28 cellular contexts compared by ENCODE assay signal in genomic region chr4:96519291-96519690, GRCh38.
"Had no signal": no experiment of that assay in that cellular context is flagged by ENCODE, and none has a peak within 500 bp of the region (broad histone marks: within the 10 kb centered on the region; RNA-seq: fewer than 3 reads in every experiment).

No MANE protein-coding gene starts in this region.

- H3K4me1 ChIP-seq: heart left ventricle, lower lobe of right lung, stomach, thyroid gland, upper lobe of right lung had no signal

- H3K9me3 ChIP-seq: heart left ventricle, lower lobe of right lung, thyroid gland, upper lobe of right lung had no signal

- ATAC-seq: activated naive CD8-positive, alpha-beta T cell treated with anti-CD3 and anti-CD28 coated beads, Interleukin-2, amount 50 U/mL, for 24 hours; effector memory CD8-positive, alpha-beta T cell; heart left ventricle; left lobe of liver; lower lobe of right lung; natural killer cell treated with Interleukin-12 subunit alpha and Interleukin-12 subunit beta and Interleukin-15 and Interleukin-18, amount 100 ng/mL, for 72 hours; right cardiac atrium; stimulated activated naive B cell treated with anti-CD40 and anti-IgM and Interleukin-4, amounts not matched to agents 10 μg/mL and 1 μg/mL and 100 μg/mL, for 72 hours; upper lobe of right lung had no signal

- H3K27ac ChIP-seq: cardiac muscle cell, heart left ventricle, lower lobe of right lung, stomach, thyroid gland, upper lobe of right lung, VCaP had no signal

- H3K36me3 ChIP-seq: cardiac muscle cell, heart left ventricle, lower lobe of right lung, stomach, thyroid gland, upper lobe of right lung had no signal

- H3K4me3 ChIP-seq: cardiac muscle cell, heart left ventricle, lower lobe of right lung, stomach, thyroid gland, upper lobe of right lung had no signal

- DNase-seq: activated CD4-positive, alpha-beta memory T cell treated with anti-CD3 and anti-CD28 coated beads for 36 hours; activated CD4-positive, alpha-beta T cell treated with anti-CD3 and anti-CD28 coated beads, Interleukin-2, amount 10 ng/mL, durations not matched to agents 24 days and 14 days; activated CD8-positive, alpha-beta memory T cell treated with anti-CD3 and anti-CD28 coated beads, Interleukin-2, amount 50 U/mL, for 4 hours; activated gamma-delta T cell treated with Interleukin-2 at 50 U/mL for 16 hours; activated naive CD8-positive, alpha-beta T cell treated with anti-CD3 and anti-CD28 coated beads, Interleukin-2, amount 50 U/mL, for 24 hours; activated T-cell treated with anti-CD3 and anti-CD28 coated beads, Interleukin-2, amount 50 U/mL, for 1 hour; cerebellar nuclear complex; cortex of kidney; effector memory CD8-positive, alpha-beta T cell; foreskin fibroblast; heart left ventricle; hypothalamus; immature natural killer cell; lower lobe of right lung; mesendoderm; posterior cingulate gyrus; right cardiac atrium; stimulated activated CD4-positive, alpha-beta T cell treated with anti-CD3 and anti-CD28 coated beads, Interleukin-15, amount 100 ng/mL, for 24 hours; stimulated activated CD4-positive, alpha-beta T cell treated with anti-CD3 and anti-CD28 coated beads, Interleukin-2, amount 100 ng/mL, for 24 hours; stimulated activated naive B cell treated with anti-CD40 and anti-IgM and Interleukin-4, amounts not matched to agents 10 μg/mL and 1 μg/mL and 100 μg/mL, for 72 hours; stomach; T-helper 9 cell; thyroid gland; upper lobe of right lung had no signal

- H3K27me3 ChIP-seq: cardiac muscle cell, heart left ventricle, stomach, thyroid gland, upper lobe of right lung had no signal
